ENCODE assay signal across 22 cellular contexts in genomic region chr3:13244695-13245449, GRCh38.
DNase-seq lines count a peak whose midpoint lies in the region; ATAC-seq, FAIRE-seq and TF ChIP-seq lines count a peak whose summit lies in the region.
"Had no signal": no experiment of that assay in that cellular context is flagged by ENCODE, and none has a peak within 500 bp of the region (broad histone marks: within the 10 kb centered on the region; RNA-seq: fewer than 3 reads in every experiment).

No MANE protein-coding gene starts in this region.

- H3K9me3 Mint-ChIP-seq in naive thymus-derived CD4-positive, alpha-beta T cell: no peaks in the 10 kb centered on the region
- H3K9me3 Mint-ChIP-seq: activated naive CD8-positive, alpha-beta T cell treated with anti-CD3 and anti-CD28 coated beads for 36 hours; effector memory CD8-positive, alpha-beta T cell; stimulated activated naive CD8-positive, alpha-beta T cell treated with anti-CD3 and anti-CD28 coated beads, Interleukin-15, Interleukin-2, amounts not matched to agents 100 ng/mL and 50 ng/mL, for 24 hours had no signal

- peaks cover 0 to 4% (median 0%) of the 10 kb centered on the region in 4 experiments; a peak in 2 of 7 replicates for H3K4me1 ChIP-seq in H1 (replicated peaks in 1 of 4; ENCODE audit: control insufficient read depth in 3 of 4, insufficient read depth in 4 of 4, low read length in 3 of 4)
- H3K4me1 ChIP-seq in naive thymus-derived CD4-positive, alpha-beta T cell (ENCODE audit: control insufficient read depth in 2 of 2, insufficient read depth in 2 of 2, low read length in 2 of 2): no peaks in the 10 kb centered on the region
- H3K4me1 ChIP-seq: body of pancreas, tibial nerve had no signal

- peak overlapping the region; percentile 50; the same call in 1 of the 2 replicates for H2BK12ac ChIP-seq in H1 (ENCODE audit: low read depth, low read length)

- no peaks in the 10 kb centered on the region for H3K4me1 Mint-ChIP-seq in naive thymus-derived CD4-positive, alpha-beta T cell
- H3K4me1 Mint-ChIP-seq: activated CD4-positive, alpha-beta T cell treated with anti-CD3 and anti-CD28 coated beads for 36 hours; activated naive CD8-positive, alpha-beta T cell treated with anti-CD3 and anti-CD28 coated beads for 36 hours had no signal

- H2BK5ac ChIP-seq in H1 (ENCODE audit: low read depth, low read length): no peak overlapping the region

- intact Hi-C loops in naive thymus-derived CD4-positive, alpha-beta T cell (cut with micrococcal nuclease): no loop called here

- no peak overlapping the region for H2AFZ ChIP-seq in H1 (ENCODE audit: low read length)

- H2BK15ac ChIP-seq in H1 (ENCODE audit: low read length): no peak overlapping the region

- H3K79me2 ChIP-seq in H1 (ENCODE audit: control insufficient read depth in 1 of 2, insufficient read depth in 2 of 2, low read length in 2 of 2): no peaks in the 10 kb centered on the region

- H4K91ac ChIP-seq in H1 (replicated peaks; ENCODE audit: insufficient read length, low read length): no peak overlapping the region

- no peak for TF ChIP-seq EP300 in H1 (IDR thresholded peaks at IDR 0.05; ENCODE audit: borderline replicate concordance in 1 of 2, low read depth in 2 of 2, low read length in 2 of 2)

- TF ChIP-seq CTCF in NB4 (IDR thresholded peaks at IDR 0.05; ENCODE audit: low read depth, low read length) (no peak), H1 (IDR thresholded peaks at IDR 0.05; ENCODE audit: control extremely low read depth in 1 of 3, insufficient read depth in 1 of 3, low read depth in 1 of 3, low read length in 3 of 3) (no peak)

- TF ChIP-seq POLR2A in NB4 (IDR thresholded peaks at IDR 0.05; ENCODE audit: extremely low read depth, insufficient read length) (no peak), H1 (IDR thresholded peaks at IDR 0.05; ENCODE audit: control extremely low read depth in 1 of 2, low read depth in 2 of 2, low read length in 2 of 2) (no peak)

- no peak for TF ChIP-seq RAD21 in H1 (IDR thresholded peaks at IDR 0.05 in 1 of 2, conservative IDR thresholded peaks at IDR 0.05 in 1 of 2; ENCODE audit: low read depth in 2 of 2, low read length in 2 of 2)

- H3K36me3 Mint-ChIP-seq in naive thymus-derived CD4-positive, alpha-beta T cell: no peaks in the 10 kb centered on the region
- H3K36me3 Mint-ChIP-seq: activated naive CD8-positive, alpha-beta T cell treated with anti-CD3 and anti-CD28 coated beads for 36 hours had no signal

- no peak for ATAC-seq in GM19328 (IDR thresholded peaks at IDR 0.05; ENCODE audit: unreplicated experiment)
- no peak for ATAC-seq in naive thymus-derived CD4-positive, alpha-beta T cell
- ATAC-seq: activated CD4-positive, alpha-beta T cell treated with anti-CD3 and anti-CD28 coated beads for 36 hours; body of pancreas; effector memory CD8-positive, alpha-beta T cell had no signal

- no peak overlapping the region for H3K27ac ChIP-seq in H1 (ENCODE audit: low read depth, low read length)
- H3K27ac ChIP-seq in naive thymus-derived CD4-positive, alpha-beta T cell (ENCODE audit: low read depth, low read length): no peak overlapping the region
- H3K27ac ChIP-seq: body of pancreas, tibial nerve had no signal

- no peak for FAIRE-seq in H1 (lab: Jason Lieb, UNC)
- no peak for FAIRE-seq in HTR-8/SVneo (lab: Jason Lieb, UNC)
- FAIRE-seq: colon had no signal

- H3K4me3 Mint-ChIP-seq in naive thymus-derived CD4-positive, alpha-beta T cell: no peak overlapping the region
- H3K4me3 Mint-ChIP-seq: activated CD4-positive, alpha-beta T cell treated with anti-CD3 and anti-CD28 coated beads for 36 hours; activated naive CD8-positive, alpha-beta T cell treated with anti-CD3 and anti-CD28 coated beads for 36 hours; effector memory CD8-positive, alpha-beta T cell; stimulated activated naive CD8-positive, alpha-beta T cell treated with anti-CD3 and anti-CD28 coated beads, Interleukin-15, Interleukin-2, amounts not matched to agents 100 ng/mL and 50 ng/mL, for 24 hours had no signal

- H3K4me3 ChIP-seq in NB4 (ENCODE audit: low read depth, low read length): no peak overlapping the region
- no peak overlapping the region for H3K4me3 ChIP-seq in H1 (ENCODE audit: extremely low read depth in 1 of 4, insufficient read depth in 2 of 4, low read depth in 3 of 4, low read length in 4 of 4)
- no peak overlapping the region for H3K4me3 ChIP-seq in naive thymus-derived CD4-positive, alpha-beta T cell (ENCODE audit: low read length)
- H3K4me3 ChIP-seq: body of pancreas, smooth muscle cell, tibial nerve had no signal

- peak; percentile 22 for DNase-seq in H4 (ENCODE audit: low spot score)
- DNase-seq in NB4 (ENCODE audit: low read depth): peak; percentile 48
- no peak for DNase-seq in H1 (ENCODE audit: low read depth in 1 of 2, low spot score in 2 of 2)
- DNase-seq in renal cortical epithelial cell (ENCODE audit: low read depth): peak; percentile 52
- DNase-seq in naive thymus-derived CD4-positive, alpha-beta T cell: no peak
- no peak for DNase-seq in cerebellum (ENCODE audit: low spot score)
- DNase-seq in HTR-8/SVneo (ENCODE audit: insufficient read length, low spot score): no peak
- DNase-seq: activated CD4-positive, alpha-beta T cell treated with anti-CD3 and anti-CD28 coated beads for 36 hours; activated naive CD8-positive, alpha-beta T cell treated with anti-CD3 and anti-CD28 coated beads for 36 hours; body of pancreas; effector memory CD8-positive, alpha-beta T cell; NCI-H1436 treated with DMSO at 0.1 percent for 48 hours; NCI-H2171; NCI-H524 treated with DMSO at 0.1 percent for 48 hours; stimulated activated CD4-positive, alpha-beta T cell treated with anti-CD3 and anti-CD28 coated beads, Interleukin-2, amount 100 ng/mL, for 48 hours; SW 1271 had no signal

- H3K23ac ChIP-seq in H1 (ENCODE audit: insufficient read length): no peak overlapping the region

- POLR2A ChIA-PET in H1 (lab: Charles Lee; ENCODE audit: partially characterized antibody): no interaction called here
- POLR2A ChIA-PET in naive thymus-derived CD4-positive, alpha-beta T cell (lab: Charles Lee): no interaction called here

- no peaks in the 10 kb centered on the region for H3K27me3 ChIP-seq in H1 (replicated peaks in 1 of 4; ENCODE audit: control insufficient read depth in 3 of 4, extremely low read depth in 1 of 4, insufficient read depth in 3 of 4, low read length in 3 of 4)
- no peaks in the 10 kb centered on the region for H3K27me3 ChIP-seq in naive thymus-derived CD4-positive, alpha-beta T cell (ENCODE audit: control insufficient read depth in 2 of 2, insufficient read depth in 2 of 2, low read length in 2 of 2)
- H3K27me3 ChIP-seq: body of pancreas, tibial nerve had no signal

- 0 out of 2 replicates have a peak overlapping the region, but pooled peaks have one; percentile 32 for H2AK5ac ChIP-seq in H1 (ENCODE audit: low read depth, low read length)

- H4K20me1 ChIP-seq in H1 (replicated peaks in 1 of 2; ENCODE audit: control insufficient read depth in 1 of 2, insufficient read depth in 2 of 2, low read length in 2 of 2): no peaks in the 10 kb centered on the region

- no peak overlapping the region for H3K27ac Mint-ChIP-seq in naive thymus-derived CD4-positive, alpha-beta T cell
- H3K27ac Mint-ChIP-seq: activated CD4-positive, alpha-beta T cell treated with anti-CD3 and anti-CD28 coated beads for 36 hours; activated naive CD8-positive, alpha-beta T cell treated with anti-CD3 and anti-CD28 coated beads for 36 hours; effector memory CD8-positive, alpha-beta T cell; progenitor cell of endocrine pancreas; stimulated activated naive CD8-positive, alpha-beta T cell treated with anti-CD3 and anti-CD28 coated beads, Interleukin-15, Interleukin-2, amounts not matched to agents 100 ng/mL and 50 ng/mL, for 24 hours had no signal

- H3K36me3 ChIP-seq in H1 (ENCODE audit: control insufficient read depth in 2 of 4, insufficient read depth in 4 of 4, low read length in 3 of 4): no peaks in the 10 kb centered on the region
- no peaks in the 10 kb centered on the region for H3K36me3 ChIP-seq in naive thymus-derived CD4-positive, alpha-beta T cell (ENCODE audit: control insufficient read depth in 2 of 3, insufficient read depth in 3 of 3, low read length in 3 of 3)
- H3K36me3 ChIP-seq: tibial nerve had no signal

- no peaks in the 10 kb centered on the region for H3K23me2 ChIP-seq in H1 (ENCODE audit: low read depth, low read length)

- H3K4me2 ChIP-seq in H1 (ENCODE audit: insufficient read depth in 1 of 2, low read depth in 2 of 2, low read length in 2 of 2): no peak overlapping the region
- H3K4me2 ChIP-seq: smooth muscle cell had no signal

- H3K9me3 ChIP-seq in H1 (ENCODE audit: insufficient read depth in 2 of 2, low read depth in 1 of 2, low read length in 1 of 2): no peaks in the 10 kb centered on the region
- H3K9me3 ChIP-seq in naive thymus-derived CD4-positive, alpha-beta T cell (ENCODE audit: control insufficient read depth in 2 of 3, low read length in 3 of 3): no peaks in the 10 kb centered on the region
- H3K9me3 ChIP-seq: body of pancreas, tibial nerve had no signal

- H2BK120ac ChIP-seq in H1 (replicated peaks; ENCODE audit: low read depth, low read length): no peak overlapping the region

- no peak overlapping the region for H3K9ac ChIP-seq in H1 (replicated peaks in 1 of 4; ENCODE audit: extremely low read depth in 1 of 4, low read depth in 3 of 4, low read length in 3 of 4)

- H4K8ac ChIP-seq in H1 (ENCODE audit: extremely low read depth, insufficient read depth, low read length): no peak overlapping the region

- peaks cover 0 to 3% (median 0%) of the 10 kb centered on the region in 5 donors for H3K27me3 Mint-ChIP-seq in naive thymus-derived CD4-positive, alpha-beta T cell
- H3K27me3 Mint-ChIP-seq: activated CD4-positive, alpha-beta T cell treated with anti-CD3 and anti-CD28 coated beads for 36 hours; activated naive CD8-positive, alpha-beta T cell treated with anti-CD3 and anti-CD28 coated beads for 36 hours; stimulated activated naive CD8-positive, alpha-beta T cell treated with anti-CD3 and anti-CD28 coated beads, Interleukin-15, Interleukin-2, amounts not matched to agents 100 ng/mL and 50 ng/mL, for 24 hours had no signal

- H3K4ac ChIP-seq in H1 (replicated peaks; ENCODE audit: insufficient read length, low read depth, low read length): no peak overlapping the region

- H3K79me1 ChIP-seq in H1 (ENCODE audit: low read depth, low read length): no peaks in the 10 kb centered on the region

- H3K56ac ChIP-seq in H1 (replicated peaks; ENCODE audit: insufficient read length, low read depth, low read length): no peak overlapping the region

- H3K14ac ChIP-seq in H1 (ENCODE audit: insufficient read length): no peak overlapping the region

- H2BK20ac ChIP-seq in H1 (ENCODE audit: low read length): no peak overlapping the region; the same call in 1 of the 2 replicates

- H4K5ac ChIP-seq in H1 (ENCODE audit: insufficient read length, low read depth, low read length): no peak overlapping the region

- CTCF ChIA-PET in H1 (lab: Charles Lee; ENCODE audit: partially characterized antibody): interaction anchor here (0.7 to 7.5 kb wide), 8 partner anchors 11 to 441 kb away, joined by 3 to 49 read pairs (median 4); no protein-coding TSS in a partner anchor
- CTCF ChIA-PET in naive thymus-derived CD4-positive, alpha-beta T cell (lab: Charles Lee): no interaction called here

- 86% methylated on average over 15 of the region's 15 CpGs; no CpG with 5 or more reads in 1 of the 2 experiments for WGBS in H1 (ENCODE audit: extremely low coverage in 1 of 2, insufficient coverage in 1 of 2, insufficient read length in 1 of 2, insufficient replicate concordance in 2 of 2, low coverage in 1 of 2, low lambda C conversion rate in 2 of 2, missing lambda C conversion rate in 1 of 2), 2 experiments

- no peak overlapping the region for H3K18ac ChIP-seq in H1 (ENCODE audit: extremely low read depth, low read length)

Comparison
In these comparisons a context has a peak if more than half of its experiments do, and no peak if none do; other contexts are left out.
1. DNase-seq: peak in H4 (single experiment), NB4 (single experiment) and renal cortical epithelial cell (single experiment); none in H1 (0 of 2), naive thymus-derived CD4-positive, alpha-beta T cell (0 of 9), cerebellum (single experiment) and HTR-8/SVneo (single experiment).